ENCODE assay signal across 8 cellular contexts in genomic region chr1:212218911-212219310, GRCh38.
A peak's percentile ranks its signal among the peaks of the same experiment; 100 is the strongest.
DNase-seq lines count a peak whose midpoint lies in the region; ATAC-seq and TF ChIP-seq lines count a peak whose summit lies in the region.

No MANE protein-coding gene starts in this region.

- TF ChIP-seq CTCF in lower leg skin (IDR thresholded peaks at IDR 0.05), result no peak

- H3K4me3 ChIP-seq in lower leg skin (ENCODE audit: low read depth, poor library complexity, severe bottlenecking), result no peak overlapping the region

- WGBS in lower leg skin, 2 donors, result 43 to 52% methylated on average over 2 of the region's 2 CpGs

- peak; percentile 94 for ATAC-seq in GM19463 (IDR thresholded peaks at IDR 0.05; ENCODE audit: unreplicated experiment)
- peak; percentile 79 for ATAC-seq in HG03457 (IDR thresholded peaks at IDR 0.05; ENCODE audit: unreplicated experiment)

- peak; percentile 84 for DNase-seq in EH (ENCODE audit: low read depth)
- peak; percentile 44 for DNase-seq in dermis blood vessel endothelial cell
- DNase-seq in ureter (ENCODE audit: low spot score), result no peak
- DNase-seq in activated CD4-positive, alpha-beta T cell treated with anti-CD3 and anti-CD28 coated beads for 4 hours, result no peak
- DNase-seq in lower leg skin (ENCODE audit: low spot score in 2 of 2), result no peak
- no peak for DNase-seq in NCI-H2196 treated with DMSO at 0.1 percent for 48 hours (lab: John Stamatoyannopoulos, UW; ENCODE audit: unreplicated experiment)

- no peak for TF ChIP-seq POLR2A in lower leg skin (IDR thresholded peaks at IDR 0.05)

- intact Hi-C loops in lower leg skin (cut with DNase I; ENCODE audit: low total_unique reads), result no loop called here

Comparison
In these comparisons a context has a peak if more than half of its experiments do, and no peak if none do; other contexts are left out.
1. DNase-seq: peak in EH (single experiment) and dermis blood vessel endothelial cell (single experiment); none in ureter (single experiment), activated CD4-positive, alpha-beta T cell treated with anti-CD3 and anti-CD28 coated beads for 4 hours (0 of 2), lower leg skin (0 of 2) and NCI-H2196 treated with DMSO at 0.1 percent for 48 hours (single experiment).